ENCODE assay signal across 1 cellular context in genomic region chr17:4785311-4786110, GRCh38.
TF ChIP-seq lines count a peak whose summit lies in the region.

No MANE protein-coding gene starts in this region.

TF ChIP-seq in liver, 16 proteins besides CTCF, POLR2A, EP300 and RAD21 (continued from another document):
- TF ChIP-seq, protein P1, sequence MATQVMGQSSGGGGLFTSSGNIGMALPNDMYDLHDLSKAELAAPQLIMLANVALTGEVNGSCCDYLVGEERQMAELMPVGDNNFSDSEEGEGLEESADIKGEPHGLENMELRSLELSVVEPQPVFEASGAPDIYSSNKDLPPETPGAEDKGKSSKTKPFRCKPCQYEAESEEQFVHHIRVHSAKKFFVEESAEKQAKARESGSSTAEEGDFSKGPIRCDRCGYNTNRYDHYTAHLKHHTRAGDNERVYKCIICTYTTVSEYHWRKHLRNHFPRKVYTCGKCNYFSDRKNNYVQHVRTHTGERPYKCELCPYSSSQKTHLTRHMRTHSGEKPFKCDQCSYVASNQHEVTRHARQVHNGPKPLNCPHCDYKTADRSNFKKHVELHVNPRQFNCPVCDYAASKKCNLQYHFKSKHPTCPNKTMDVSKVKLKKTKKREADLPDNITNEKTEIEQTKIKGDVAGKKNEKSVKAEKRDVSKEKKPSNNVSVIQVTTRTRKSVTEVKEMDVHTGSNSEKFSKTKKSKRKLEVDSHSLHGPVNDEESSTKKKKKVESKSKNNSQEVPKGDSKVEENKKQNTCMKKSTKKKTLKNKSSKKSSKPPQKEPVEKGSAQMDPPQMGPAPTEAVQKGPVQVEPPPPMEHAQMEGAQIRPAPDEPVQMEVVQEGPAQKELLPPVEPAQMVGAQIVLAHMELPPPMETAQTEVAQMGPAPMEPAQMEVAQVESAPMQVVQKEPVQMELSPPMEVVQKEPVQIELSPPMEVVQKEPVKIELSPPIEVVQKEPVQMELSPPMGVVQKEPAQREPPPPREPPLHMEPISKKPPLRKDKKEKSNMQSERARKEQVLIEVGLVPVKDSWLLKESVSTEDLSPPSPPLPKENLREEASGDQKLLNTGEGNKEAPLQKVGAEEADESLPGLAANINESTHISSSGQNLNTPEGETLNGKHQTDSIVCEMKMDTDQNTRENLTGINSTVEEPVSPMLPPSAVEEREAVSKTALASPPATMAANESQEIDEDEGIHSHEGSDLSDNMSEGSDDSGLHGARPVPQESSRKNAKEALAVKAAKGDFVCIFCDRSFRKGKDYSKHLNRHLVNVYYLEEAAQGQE (IDR thresholded peaks at IDR 0.05): no peak
- no peak for TF ChIP-seq YY1 (IDR thresholded peaks at IDR 0.05)
- no peak for TF ChIP-seq MAX (IDR thresholded peaks at IDR 0.05)
- no peak for TF ChIP-seq RXRA (IDR thresholded peaks at IDR 0.05)
- TF ChIP-seq NR2F2 (IDR thresholded peaks at IDR 0.05): no peak
